22 cellular contexts compared by ENCODE assay signal in the genomic region with DNA sequence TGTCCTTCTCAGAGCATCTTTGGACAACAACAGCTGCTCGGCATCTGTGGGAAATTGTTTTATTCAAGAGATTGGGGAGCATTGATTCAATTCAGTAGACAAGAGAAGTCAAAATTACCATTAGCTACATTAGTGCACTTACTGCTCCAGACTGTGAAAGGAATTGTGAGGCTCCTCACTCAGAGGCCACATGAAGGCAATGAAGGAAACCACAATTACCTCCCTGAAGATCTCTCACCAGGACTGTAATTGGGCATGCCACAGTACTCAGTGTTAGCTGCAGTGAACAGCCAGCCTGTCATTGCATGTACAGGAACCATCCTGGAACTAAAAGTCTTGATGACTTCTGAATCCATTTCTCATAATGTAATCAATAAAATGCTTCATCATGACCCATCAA.
DNase-seq lines count a peak whose midpoint lies in the region; ATAC-seq and TF ChIP-seq lines count a peak whose summit lies in the region.
"Had no signal": no experiment of that assay in that cellular context is flagged by ENCODE, and none has a peak within 500 bp of the region (broad histone marks: within the 10 kb centered on the region; RNA-seq: fewer than 3 reads in every experiment).

No MANE protein-coding gene starts in this region.

- H3F3A ChIP-seq in Loucy (ENCODE audit: low read depth) = no peaks in the 10 kb centered on the region
- H3F3A ChIP-seq in neural progenitor cell (ENCODE audit: low read depth) = no peaks in the 10 kb centered on the region

- no peak overlapping the region for H3K9ac ChIP-seq in Loucy (ENCODE audit: low read depth, low read length, poor library complexity, severe bottlenecking)
- H3K9ac ChIP-seq in neural progenitor cell = no peak overlapping the region

- H3K36me3 Mint-ChIP-seq in activated naive CD8-positive, alpha-beta T cell treated with anti-CD3 and anti-CD28 coated beads, Interleukin-2, amount 10 ng/mL, durations not matched to agents 7 days and 5 days = peaks cover 3% of the 10 kb centered on the region
- H3K36me3 Mint-ChIP-seq in activated naive CD8-positive, alpha-beta T cell treated with anti-CD3 and anti-CD28 coated beads for 36 hours = peaks cover 13% of the 10 kb centered on the region
- H3K36me3 Mint-ChIP-seq in activated naive CD8-positive, alpha-beta T cell treated with anti-CD3 and anti-CD28 coated beads, Interleukin-2, amount 50 U/mL, for 24 hours (ENCODE audit: low read depth) = no peaks in the 10 kb centered on the region
- no peaks in the 10 kb centered on the region for H3K36me3 Mint-ChIP-seq in neural progenitor cell
- H3K36me3 Mint-ChIP-seq: CD14-positive monocyte had no signal

- H3K4me3 ChIP-seq in Loucy (ENCODE audit: low read length, poor library complexity, severe bottlenecking) (peak overlapping the region; percentile 22), neural progenitor cell (no peak overlapping the region)
- H3K4me3 ChIP-seq: MG63 had no signal

- H4K20me1 ChIP-seq in Loucy (ENCODE audit: insufficient read depth, low read length, poor library complexity, severe bottlenecking) = no peaks in the 10 kb centered on the region
- H4K20me1 ChIP-seq in neural progenitor cell (ENCODE audit: low read depth) = no peaks in the 10 kb centered on the region

- POLR2A ChIA-PET in activated naive CD8-positive, alpha-beta T cell treated with anti-CD3 and anti-CD28 coated beads, Interleukin-2, amount 10 ng/mL, durations not matched to agents 7 days and 5 days (lab: Charles Lee) = no interaction called here

- no peaks in the 10 kb centered on the region for H3K79me2 ChIP-seq in Loucy (ENCODE audit: insufficient read depth, low read length)
- H3K79me2 ChIP-seq in neural progenitor cell (ENCODE audit: low read depth) = no peaks in the 10 kb centered on the region

- no peaks in the 10 kb centered on the region for H3K9me3 ChIP-seq in Loucy (ENCODE audit: insufficient read depth, low read depth, low read length)
- no peaks in the 10 kb centered on the region for H3K9me3 ChIP-seq in neural progenitor cell (ENCODE audit: low read depth)
- H3K9me3 ChIP-seq: MG63 had no signal

- ATAC-seq in activated naive CD8-positive, alpha-beta T cell treated with anti-CD3 and anti-CD28 coated beads, Interleukin-2, amount 10 ng/mL, durations not matched to agents 7 days and 5 days (ENCODE audit: low read depth) = peak; percentile 95
- peak; percentile 24 for ATAC-seq in activated naive CD8-positive, alpha-beta T cell treated with anti-CD3 and anti-CD28 coated beads, Interleukin-2, amount 50 U/mL, for 24 hours
- ATAC-seq in HG02973 (IDR thresholded peaks at IDR 0.05; ENCODE audit: unreplicated experiment) = no peak
- ATAC-seq in foreskin keratinocyte = no peak
- ATAC-seq: Panc1 had no signal

- no peak for DNase-seq in activated naive CD8-positive, alpha-beta T cell treated with anti-CD3 and anti-CD28 coated beads, Interleukin-2, amount 10 ng/mL, durations not matched to agents 7 days and 5 days
- DNase-seq in activated naive CD8-positive, alpha-beta T cell treated with anti-CD3 and anti-CD28 coated beads for 36 hours = no peak
- no peak for DNase-seq in activated naive CD8-positive, alpha-beta T cell treated with anti-CD3 and anti-CD28 coated beads, Interleukin-2, amount 50 U/mL, for 24 hours
- DNase-seq in neural progenitor cell (ENCODE audit: low spot score) = no peak
- DNase-seq in foreskin keratinocyte = no peak
- DNase-seq in SKM-1 (lab: John Stamatoyannopoulos, UW; ENCODE audit: unreplicated experiment) = no peak
- DNase-seq: GDM1; GOT3; HCEC 1CT; MG63; NCI-H1048; NCI-H1417 treated with DMSO at 0.1 percent for 48 hours; NCI-H187 treated with DMSO at 0.1 percent for 48 hours; NCI-H345; NCI-H524; NCI-H774; NK-92 treated with Interleukin-12 subunit alpha and Interleukin-12 subunit beta, amount 100 ng/mL, for 24 hours; SIG-M5 had no signal

- H3K27me3 ChIP-seq in Loucy (ENCODE audit: insufficient read depth, low read length, poor library complexity, severe bottlenecking) (no peaks in the 10 kb centered on the region), neural progenitor cell (no peaks in the 10 kb centered on the region), foreskin keratinocyte (no peaks in the 10 kb centered on the region)
- H3K27me3 ChIP-seq: MG63 had no signal

- H3K4me1 ChIP-seq in Loucy (ENCODE audit: insufficient read depth, low read length, poor library complexity, severe bottlenecking) (peaks cover 48% of the 10 kb centered on the region), neural progenitor cell (peaks cover 7% of the 10 kb centered on the region), foreskin keratinocyte (no peaks in the 10 kb centered on the region)

- H3K4me1 Mint-ChIP-seq in activated naive CD8-positive, alpha-beta T cell treated with anti-CD3 and anti-CD28 coated beads, Interleukin-2, amount 10 ng/mL, durations not matched to agents 7 days and 5 days = peaks cover 15% of the 10 kb centered on the region
- H3K4me1 Mint-ChIP-seq in activated naive CD8-positive, alpha-beta T cell treated with anti-CD3 and anti-CD28 coated beads for 36 hours = peaks cover 11% of the 10 kb centered on the region
- H3K4me1 Mint-ChIP-seq in activated naive CD8-positive, alpha-beta T cell treated with anti-CD3 and anti-CD28 coated beads, Interleukin-2, amount 50 U/mL, for 24 hours = peaks cover 16% of the 10 kb centered on the region
- H3K4me1 Mint-ChIP-seq in neural progenitor cell = no peaks in the 10 kb centered on the region

- H3K27ac ChIP-seq in neural progenitor cell (no peak overlapping the region), foreskin keratinocyte (no peak overlapping the region)

- H3K4me2 ChIP-seq in Loucy (ENCODE audit: low read depth, low read length, poor library complexity, severe bottlenecking) (peak overlapping the region; percentile 69), neural progenitor cell (no peak overlapping the region)

- H3K4me3 Mint-ChIP-seq in activated naive CD8-positive, alpha-beta T cell treated with anti-CD3 and anti-CD28 coated beads, Interleukin-2, amount 10 ng/mL, durations not matched to agents 7 days and 5 days = peak overlapping the region; percentile 5
- H3K4me3 Mint-ChIP-seq in activated naive CD8-positive, alpha-beta T cell treated with anti-CD3 and anti-CD28 coated beads for 36 hours = no peak overlapping the region
- no peak overlapping the region for H3K4me3 Mint-ChIP-seq in activated naive CD8-positive, alpha-beta T cell treated with anti-CD3 and anti-CD28 coated beads, Interleukin-2, amount 50 U/mL, for 24 hours
- no peak overlapping the region for H3K4me3 Mint-ChIP-seq in neural progenitor cell
- H3K4me3 Mint-ChIP-seq: CD14-positive monocyte had no signal

- H3K27ac Mint-ChIP-seq in activated naive CD8-positive, alpha-beta T cell treated with anti-CD3 and anti-CD28 coated beads, Interleukin-2, amount 10 ng/mL, durations not matched to agents 7 days and 5 days = no peak overlapping the region
- H3K27ac Mint-ChIP-seq in activated naive CD8-positive, alpha-beta T cell treated with anti-CD3 and anti-CD28 coated beads for 36 hours = no peak overlapping the region
- no peak overlapping the region for H3K27ac Mint-ChIP-seq in activated naive CD8-positive, alpha-beta T cell treated with anti-CD3 and anti-CD28 coated beads, Interleukin-2, amount 50 U/mL, for 24 hours
- H3K27ac Mint-ChIP-seq in neural progenitor cell = no peak overlapping the region
- H3K27ac Mint-ChIP-seq: CD14-positive monocyte had no signal

- H3K9me2 ChIP-seq in Loucy (replicated peaks; ENCODE audit: low read depth, low read length) = no peaks in the 10 kb centered on the region

- H3K36me3 ChIP-seq in Loucy (ENCODE audit: insufficient read depth, low read length) = no peaks in the 10 kb centered on the region
- no peaks in the 10 kb centered on the region for H3K36me3 ChIP-seq in neural progenitor cell
- H3K36me3 ChIP-seq: MG63 had no signal

- peaks cover 3% of the 10 kb centered on the region for H3K9me3 Mint-ChIP-seq in activated naive CD8-positive, alpha-beta T cell treated with anti-CD3 and anti-CD28 coated beads, Interleukin-2, amount 10 ng/mL, durations not matched to agents 7 days and 5 days
- no peaks in the 10 kb centered on the region for H3K9me3 Mint-ChIP-seq in activated naive CD8-positive, alpha-beta T cell treated with anti-CD3 and anti-CD28 coated beads for 36 hours
- H3K9me3 Mint-ChIP-seq in activated naive CD8-positive, alpha-beta T cell treated with anti-CD3 and anti-CD28 coated beads, Interleukin-2, amount 50 U/mL, for 24 hours = no peaks in the 10 kb centered on the region
- H3K9me3 Mint-ChIP-seq in neural progenitor cell = no peaks in the 10 kb centered on the region

- no peaks in the 10 kb centered on the region for H3K27me3 Mint-ChIP-seq in activated naive CD8-positive, alpha-beta T cell treated with anti-CD3 and anti-CD28 coated beads, Interleukin-2, amount 10 ng/mL, durations not matched to agents 7 days and 5 days
- no peaks in the 10 kb centered on the region for H3K27me3 Mint-ChIP-seq in activated naive CD8-positive, alpha-beta T cell treated with anti-CD3 and anti-CD28 coated beads for 36 hours
- H3K27me3 Mint-ChIP-seq in activated naive CD8-positive, alpha-beta T cell treated with anti-CD3 and anti-CD28 coated beads, Interleukin-2, amount 50 U/mL, for 24 hours = no peaks in the 10 kb centered on the region
- H3K27me3 Mint-ChIP-seq in neural progenitor cell (ENCODE audit: insufficient read depth, low read depth) = no peaks in the 10 kb centered on the region

- TF ChIP-seq CTCF in Loucy (conservative IDR thresholded peaks at IDR 0.05; ENCODE audit: low read length) (no peak), neural progenitor cell (IDR thresholded peaks at IDR 0.05) (no peak), foreskin keratinocyte (conservative IDR thresholded peaks at IDR 0.05) (no peak)

- H2AFZ ChIP-seq in Loucy (ENCODE audit: low read length) (no peak overlapping the region), neural progenitor cell (replicated peaks) (peak overlapping the region; percentile 85)

Comparison
In these comparisons a context has a peak if more than half of its experiments do, and no peak if none do; other contexts are left out.
1. ATAC-seq: peak in activated naive CD8-positive, alpha-beta T cell treated with anti-CD3 and anti-CD28 coated beads, Interleukin-2, amount 10 ng/mL, durations not matched to agents 7 days and 5 days (single experiment) and activated naive CD8-positive, alpha-beta T cell treated with anti-CD3 and anti-CD28 coated beads, Interleukin-2, amount 50 U/mL, for 24 hours (single experiment); none in HG02973 (single experiment) and foreskin keratinocyte (single experiment).